Comparison of ENCODE assay signal across 24 cellular contexts in genomic region chr12:40222247-40222646, GRCh38. TPM values are rescaled to one million over a fixed set of nuclear protein-coding genes. Genes with fewer than 3 reads are reported as not detected.
A peak's percentile ranks its signal among the peaks of the same experiment; 100 is the strongest.
DNase-seq lines count a peak whose midpoint lies in the region; ATAC-seq and TF ChIP-seq lines count a peak whose summit lies in the region.
"Had no signal": no experiment of that assay in that cellular context is flagged by ENCODE, and none has a peak within 500 bp of the region (broad histone marks: within the 10 kb centered on the region; RNA-seq: fewer than 3 reads in every experiment).

No MANE protein-coding gene starts in this region.

- ATAC-seq in left lung (no peak), GM18909 (IDR thresholded peaks at IDR 0.05; ENCODE audit: poor library complexity, unreplicated experiment) (no peak), GM21390 (IDR thresholded peaks at IDR 0.05; ENCODE audit: unreplicated experiment) (no peak)

- peak; percentile 13 for DNase-seq in AG10803 (ENCODE audit: low read depth)
- DNase-seq in HL-60 (ENCODE audit: low read depth in 1 of 2, low spot score in 1 of 2): peak; percentile 27 to 57
- peak; percentile 83 for DNase-seq in amniotic epithelial cell (ENCODE audit: low read depth)
- no peak for DNase-seq in left lung
- no peak for DNase-seq in A172 (ENCODE audit: low spot score)
- DNase-seq in dedifferentiated amniotic fluid mesenchymal stem cell (ENCODE audit: extremely low spot score): no peak
- DNase-seq: activated effector memory CD4-positive, alpha-beta T cell treated with Interleukin-2 at 50 U/mL for 16 hours; adrenal gland; CD8-positive, alpha-beta memory T cell; DND-41; effector CD8-positive, alpha-beta T cell; H7; hypothalamus; IMR-90; NCI-H1092; NCI-H2081; NCI-H510A; Peyer's patch; stimulated activated CD4-positive, alpha-beta T cell treated with anti-CD3 and anti-CD28 coated beads, Interleukin-12 subunit alpha, Interleukin-12 subunit beta, amount 100 ng/mL, for 4 hours; T1000; thyroid gland had no signal

- H3K27me3 ChIP-seq in HL-60 (ENCODE audit: insufficient read depth, poor library complexity, severe bottlenecking): no peaks in the 10 kb centered on the region
- no peaks in the 10 kb centered on the region for H3K27me3 ChIP-seq in left lung
- H3K27me3 ChIP-seq: adrenal gland, Peyer's patch, thyroid gland had no signal

- no peaks in the 10 kb centered on the region for H3K9me3 ChIP-seq in left lung
- H3K9me3 ChIP-seq: adrenal gland, Peyer's patch, thyroid gland had no signal

- peaks cover 0 to 41% of the 10 kb centered on the region in 2 donors for H3K4me1 ChIP-seq in left lung
- H3K4me1 ChIP-seq: Peyer's patch, thyroid gland had no signal

- H3K27ac ChIP-seq in HL-60 (replicated peaks) (peak overlapping the region; percentile 80; the same call in 1 of the 2 replicates), left lung (peak overlapping the region; percentile 95 to 98)
- H3K27ac ChIP-seq: adrenal gland, Peyer's patch, SK-N-MC, thyroid gland had no signal

- H3K4me3 ChIP-seq in AG10803 (ENCODE audit: low read length): no peak overlapping the region
- no peak overlapping the region for H3K4me3 ChIP-seq in HL-60 (replicated peaks; ENCODE audit: insufficient read depth, low read length)
- peak overlapping the region in 1 of 2 donors; percentile 48 for H3K4me3 ChIP-seq in left lung
- H3K4me3 ChIP-seq: adrenal gland, Peyer's patch, SK-N-MC, thyroid gland had no signal

- H3K36me3 ChIP-seq in left lung: no peaks in the 10 kb centered on the region
- H3K36me3 ChIP-seq: adrenal gland, Peyer's patch, thyroid gland had no signal

- TF ChIP-seq CTCF in AG10803 (conservative IDR thresholded peaks at IDR 0.05; ENCODE audit: low read length): no peak
- TF ChIP-seq CTCF in HL-60 (IDR thresholded peaks at IDR 0.05; ENCODE audit: insufficient read depth, low read length): no peak
- TF ChIP-seq CTCF in left lung (IDR thresholded peaks at IDR 0.05): no peak

- intact Hi-C loops in left lung (cut with DNase I): no loop called here

RNA-seq across cellular contexts. Expression of gene LRRK2, which starts 2.5 kb away (rescaled TPM):
- 100 to 1,000 TPM; 351 to 515 TPM for total RNA-seq in left lung
- total RNA-seq in A172 (2014; rRNA removed; shearing (Covaris generic)): 3.6 and 4.2 TPM in 2 replicates

Comparison
In these comparisons a context has a peak if more than half of its experiments do, and no peak if none do; other contexts are left out.
1. DNase-seq: peak in AG10803 (single experiment), HL-60 (2 of 2) and amniotic epithelial cell (single experiment); none in left lung (0 of 2), A172 (single experiment) and dedifferentiated amniotic fluid mesenchymal stem cell (single experiment).
2. RNA of gene LRRK2, which starts 2.5 kb away (total RNA-seq): 351 to 515 TPM in left lung; 3.6 to 4.2 TPM in A172; every median in the first group is over 10 times any median in the second.